ENCODE assay signal across 8 cellular contexts in genomic region chr3:71926242-71926560, GRCh38.
DNase-seq lines count a peak whose midpoint lies in the region; ATAC-seq and TF ChIP-seq lines count a peak whose summit lies in the region.

No MANE protein-coding gene starts in this region.

- H3K27me3 Mint-ChIP-seq in stimulated activated memory B cell treated with anti-CD40 and anti-IgM and Interleukin-4, amounts not matched to agents 10 μg/mL and 1 μg/mL and 100 μg/mL, for 72 hours = peaks cover 71% of the 10 kb centered on the region

- TF ChIP-seq CTCF in GM13977 (IDR thresholded peaks at IDR 0.05; ENCODE audit: extremely low read depth, insufficient read depth, missing control alignments) (peak; percentile 43), astrocyte of the spinal cord (IDR thresholded peaks at IDR 0.05; ENCODE audit: low read depth, low read length) (peak; percentile 38), ovary (IDR thresholded peaks at IDR 0.05) (no peak)

- no peak overlapping the region for H3K27ac ChIP-seq in ovary

- H3K4me1 ChIP-seq in ovary (ENCODE audit: insufficient read depth) = peaks cover 3% of the 10 kb centered on the region

- TF ChIP-seq EP300 in ovary (IDR thresholded peaks at IDR 0.05) = no peak

- no peaks in the 10 kb centered on the region for H3K36me3 ChIP-seq in ovary

- H3K9me3 Mint-ChIP-seq in stimulated activated memory B cell treated with anti-CD40 and anti-IgM and Interleukin-4, amounts not matched to agents 10 μg/mL and 1 μg/mL and 100 μg/mL, for 72 hours = no peaks in the 10 kb centered on the region

- H3K4me1 Mint-ChIP-seq in stimulated activated memory B cell treated with anti-CD40 and anti-IgM and Interleukin-4, amounts not matched to agents 10 μg/mL and 1 μg/mL and 100 μg/mL, for 72 hours = peaks cover 13% of the 10 kb centered on the region

- ATAC-seq in stimulated activated memory B cell treated with anti-CD40 and anti-IgM and Interleukin-4, amounts not matched to agents 10 μg/mL and 1 μg/mL and 100 μg/mL, for 72 hours = no peak

- DNase-seq in A172 (ENCODE audit: low spot score) = peak; percentile 8
- DNase-seq in GM13977 (ENCODE audit: low spot score) = peak; percentile 45
- DNase-seq in NAMALWA (ENCODE audit: low spot score) = peak; percentile 1
- peak; percentile 8 for DNase-seq in astrocyte of the spinal cord (ENCODE audit: low read depth, low spot score)
- peak; percentile 1 to 50 for DNase-seq in lung microvascular endothelial cell (ENCODE audit: low read depth in 2 of 2)
- no peak for DNase-seq in ovary
- DNase-seq in GF-D8 (lab: John Stamatoyannopoulos, UW) = no peak

- H3K9me3 ChIP-seq in ovary = no peaks in the 10 kb centered on the region

- H3K36me3 Mint-ChIP-seq in stimulated activated memory B cell treated with anti-CD40 and anti-IgM and Interleukin-4, amounts not matched to agents 10 μg/mL and 1 μg/mL and 100 μg/mL, for 72 hours = no peaks in the 10 kb centered on the region

- H3K4me3 Mint-ChIP-seq in stimulated activated memory B cell treated with anti-CD40 and anti-IgM and Interleukin-4, amounts not matched to agents 10 μg/mL and 1 μg/mL and 100 μg/mL, for 72 hours = no peak overlapping the region

- no peak overlapping the region for H3K4me3 ChIP-seq in astrocyte of the spinal cord (ENCODE audit: low read depth, low read length)
- H3K4me3 ChIP-seq in ovary = no peak overlapping the region

- TF ChIP-seq POLR2A in ovary (IDR thresholded peaks at IDR 0.05) = no peak

- intact Hi-C loops in ovary (cut with DNase I) = no loop called here

- H3K27me3 ChIP-seq in ovary = no peaks in the 10 kb centered on the region

- 40 to 57% (median 46%) methylated on average over 2 of the region's 2 CpGs for WGBS in ovary, 3 donors

- in situ Hi-C loops in GM13977 (cut with MboI; ENCODE audit: low pct_unique_long_range_greater_than_20kb, low sequenced_read_pairs, unreplicated experiment) (no loop called here), astrocyte of the spinal cord (cut with HindIII; ENCODE audit: low sequenced_read_pairs) (no loop called here)

- H3K27ac Mint-ChIP-seq in stimulated activated memory B cell treated with anti-CD40 and anti-IgM and Interleukin-4, amounts not matched to agents 10 μg/mL and 1 μg/mL and 100 μg/mL, for 72 hours = no peak overlapping the region

Comparison
In these comparisons a context has a peak if more than half of its experiments do, and no peak if none do; other contexts are left out.
1. DNase-seq: peak in A172 (single experiment), GM13977 (single experiment), NAMALWA (single experiment), astrocyte of the spinal cord (single experiment) and lung microvascular endothelial cell (2 of 2); none in ovary (0 of 5) and GF-D8 (single experiment).
2. CTCF ChIP-seq: peak in GM13977 (single experiment) and astrocyte of the spinal cord (single experiment); none in ovary (0 of 3).